Comparison of ENCODE assay signal across 16 cellular contexts in genomic region chr5:54882101-54882500, GRCh38.
"Had no signal": no experiment of that assay in that cellular context is flagged by ENCODE, and none has a peak within 500 bp of the region (broad histone marks: within the 10 kb centered on the region; RNA-seq: fewer than 3 reads in every experiment).

No MANE protein-coding gene starts in this region.

- H3K4me3 ChIP-seq: cardiac muscle cell, dorsolateral prefrontal cortex, neural progenitor cell, psoas muscle, right lobe of liver, stomach, thoracic aorta had no signal

- H3K4me3 Mint-ChIP-seq: endodermal cell had no signal

- H3K4me1 ChIP-seq: psoas muscle had no signal

- H3K9ac ChIP-seq: neural progenitor cell had no signal

- H3K36me3 ChIP-seq: cardiac muscle cell, neural progenitor cell, right lobe of liver, stomach, thoracic aorta had no signal

- H3K4me2 ChIP-seq: neural progenitor cell had no signal

- DNase-seq: activated CD4-positive, CD25-positive, alpha-beta regulatory T cell treated with anti-CD3 and anti-CD28 coated beads, Interleukin-2, amount 50 U/mL, for 72 hours; activated naive CD4-positive, alpha-beta T cell treated with Interleukin-2 at 50 U/mL for 16 hours; activated T-cell treated with anti-CD3 and anti-CD28 coated beads for 4 hours; dorsolateral prefrontal cortex; endodermal cell; glutamatergic neuron; kidney glomerular epithelial cell; psoas muscle; right lobe of liver; stimulated activated CD4-positive, alpha-beta T cell treated with anti-CD3 and anti-CD28 coated beads, Interleukin-1b, Interleukin-23, amount 100 ng/mL, for 48 hours; stomach; SW 1271 had no signal

- ATAC-seq: right lobe of liver had no signal

- H3K9me3 ChIP-seq: psoas muscle, right lobe of liver, stomach, thoracic aorta had no signal

- H3K27ac ChIP-seq: cardiac muscle cell, dorsolateral prefrontal cortex, neural progenitor cell, psoas muscle, right lobe of liver, thoracic aorta had no signal

- FAIRE-seq: astrocyte had no signal

- H3K27ac Mint-ChIP-seq: endodermal cell, neural progenitor cell had no signal
